7 cellular contexts compared by ENCODE assay signal in genomic region chr5:35647712-35648111, GRCh38.
"Had no signal": no experiment of that assay in that cellular context is flagged by ENCODE, and none has a peak within 500 bp of the region (broad histone marks: within the 10 kb centered on the region; RNA-seq: fewer than 3 reads in every experiment).

No MANE protein-coding gene starts in this region.

- DNase-seq: IMR-90, KBM-7, KG1 had no signal

- H3K4me3 ChIP-seq: K562 had no signal

- FAIRE-seq: HepG2, K562 had no signal

- H3K27ac ChIP-seq: HL-60, KMS-11 had no signal
